In genomic region chr9:110077926-110078325, GRCh38 we compare ENCODE assay signal across 14 cellular contexts.
"Had no signal": no experiment of that assay in that cellular context is flagged by ENCODE, and none has a peak within 500 bp of the region (broad histone marks: within the 10 kb centered on the region; RNA-seq: fewer than 3 reads in every experiment).

No MANE protein-coding gene starts in this region.

- H3K4me1 ChIP-seq: breast epithelium had no signal

- H3K4me3 ChIP-seq: breast epithelium, psoas muscle, sigmoid colon had no signal

- DNase-seq: activated CD4-positive, alpha-beta T cell treated with anti-CD3 and anti-CD28 coated beads for 1 hour; activated CD4-positive, alpha-beta T cell treated with anti-CD3 and anti-CD28 coated beads, Interleukin-2, amount 50 U/mL, for 48 hours; activated gamma-delta T cell; activated naive CD8-positive, alpha-beta T cell treated with anti-CD3 and anti-CD28 coated beads for 36 hours; activated T-cell treated with anti-CD3 and anti-CD28 coated beads, Interleukin-2, amount 50 U/mL, for 48 hours; anterior cingulate cortex; hypothalamus; kidney glomerular epithelial cell; nephron progenitor cell; psoas muscle; sigmoid colon; stimulated activated CD4-positive, alpha-beta T cell treated with anti-CD3 and anti-CD28 coated beads, Interleukin-12 subunit alpha, Interleukin-12 subunit beta, amount 100 ng/mL, for 4 hours; stimulated activated naive CD4-positive, alpha-beta T cell treated with Interleukin-2 at 50 U/mL for 16 hours had no signal

- H3K4me1 Mint-ChIP-seq: activated naive CD8-positive, alpha-beta T cell treated with anti-CD3 and anti-CD28 coated beads for 36 hours had no signal

- H3K27ac Mint-ChIP-seq: activated naive CD8-positive, alpha-beta T cell treated with anti-CD3 and anti-CD28 coated beads for 36 hours; nephron progenitor cell had no signal

- H3K27me3 ChIP-seq: breast epithelium, sigmoid colon had no signal

- ATAC-seq: psoas muscle had no signal

- H3K4me3 Mint-ChIP-seq: activated naive CD8-positive, alpha-beta T cell treated with anti-CD3 and anti-CD28 coated beads for 36 hours; nephron progenitor cell had no signal

- H3K36me3 ChIP-seq: breast epithelium, sigmoid colon had no signal

- H3K9me3 Mint-ChIP-seq: activated naive CD8-positive, alpha-beta T cell treated with anti-CD3 and anti-CD28 coated beads for 36 hours; nephron progenitor cell had no signal

- H3K9me3 ChIP-seq: breast epithelium, psoas muscle, sigmoid colon had no signal

- H3K36me3 Mint-ChIP-seq: activated naive CD8-positive, alpha-beta T cell treated with anti-CD3 and anti-CD28 coated beads for 36 hours had no signal

- H3K27ac ChIP-seq: psoas muscle had no signal

- H3K27me3 Mint-ChIP-seq: activated naive CD8-positive, alpha-beta T cell treated with anti-CD3 and anti-CD28 coated beads for 36 hours had no signal
